Comparison of ENCODE assay signal across 13 cellular contexts in genomic region chr15:77991029-77991406, GRCh38.
DNase-seq lines count a peak whose midpoint lies in the region; ATAC-seq and TF ChIP-seq lines count a peak whose summit lies in the region.
"Had no signal": no experiment of that assay in that cellular context is flagged by ENCODE, and none has a peak within 500 bp of the region (broad histone marks: within the 10 kb centered on the region; RNA-seq: fewer than 3 reads in every experiment).

No MANE protein-coding gene starts in this region.

- H3K4me1 ChIP-seq in OCI-LY7 (ENCODE audit: insufficient read depth, low read length, poor library complexity, severe bottlenecking) (peaks cover 57% of the 10 kb centered on the region), left ventricle myocardium inferior (peaks cover 69% of the 10 kb centered on the region), skeletal muscle tissue (ENCODE audit: control insufficient read depth in 3 of 3, insufficient read depth in 3 of 3, low read length in 3 of 3) (peaks cover 41 to 73% (median 66%) of the 10 kb centered on the region in 3 donors)

- H3K9me2 ChIP-seq in OCI-LY7 (ENCODE audit: insufficient read depth, low read length), result no peaks in the 10 kb centered on the region

- H3K27me3 Mint-ChIP-seq in CD4-positive, alpha-beta T cell, result no peaks in the 10 kb centered on the region

- H4K20me1 ChIP-seq in OCI-LY7 (ENCODE audit: insufficient read depth, low read length), result no peaks in the 10 kb centered on the region

- H3K36me3 Mint-ChIP-seq in CD4-positive, alpha-beta T cell (ENCODE audit: low read depth), result peaks cover 22% of the 10 kb centered on the region

- no peaks in the 10 kb centered on the region for H3K9me3 ChIP-seq in CD4-positive, alpha-beta T cell (ENCODE audit: control insufficient read depth, low read length)
- H3K9me3 ChIP-seq in OCI-LY7 (ENCODE audit: low read length) (no peaks in the 10 kb centered on the region), left ventricle myocardium inferior (replicated peaks) (no peaks in the 10 kb centered on the region), skeletal muscle tissue (ENCODE audit: control insufficient read depth in 3 of 3, low read length in 3 of 3) (no peaks in the 10 kb centered on the region)
- H3K9me3 ChIP-seq: thyroid gland had no signal

- DNase-seq in CD4-positive, alpha-beta T cell, result no peak
- DNase-seq in OCI-LY7 (ENCODE audit: low spot score) (no peak), left ventricle myocardium inferior (no peak), kidney tubule cell (ENCODE audit: low spot score) (no peak), HEK293T (ENCODE audit: extremely low spot score) (no peak)
- DNase-seq: activated gamma-delta T cell, DMS79 treated with DMSO at 0.1 percent for 48 hours, NCI-H1930, thyroid gland had no signal

- H3K9ac ChIP-seq in skeletal muscle tissue (ENCODE audit: low read depth in 1 of 3, low read length in 3 of 3), result peak overlapping the region; percentile 20 to 81 (median 43)

- POLR2A ChIA-PET in CD4-positive, alpha-beta T cell (lab: Charles Lee), result interaction anchor here (1.2 kb wide), 1 partner anchor 82 kb away, joined by 3 read pairs; no protein-coding TSS in a partner anchor
- POLR2A ChIA-PET in OCI-LY7 (lab: Charles Lee) (no interaction called here), HEK293T (lab: Yijun Ruan, JAX) (no interaction called here)

- intact Hi-C loops in CD4-positive, alpha-beta T cell (cut with DNase I, micrococcal nuclease), result no loop called here
- intact Hi-C loops in OCI-LY7 (cut with micrococcal nuclease; ENCODE audit: unreplicated experiment), result no loop called here
- intact Hi-C loops in left ventricle myocardium inferior (cut with micrococcal nuclease), result no loop called here

- H2AFZ ChIP-seq in OCI-LY7 (ENCODE audit: low read length), result no peak overlapping the region

- no peak overlapping the region for H3K27ac ChIP-seq in CD4-positive, alpha-beta T cell (ENCODE audit: low read depth, low read length)
- H3K27ac ChIP-seq in OCI-LY7 (ENCODE audit: low read depth, low read length, poor library complexity, severe bottlenecking), result peak overlapping the region; percentile 59
- H3K27ac ChIP-seq in left ventricle myocardium inferior (replicated peaks), result peak overlapping the region; percentile 92
- H3K27ac ChIP-seq in skeletal muscle tissue (ENCODE audit: low read depth, low read length), result peak overlapping the region; percentile 95

- peaks cover 22% of the 10 kb centered on the region for H3K4me1 Mint-ChIP-seq in CD4-positive, alpha-beta T cell (ENCODE audit: low read depth)

- peak overlapping the region; percentile 87 for H3K27ac Mint-ChIP-seq in CD4-positive, alpha-beta T cell

- BruUV-seq in OCI-LY7 (replicated peaks; lab: Mats Ljungman, UMichigan), result no TSS peak

- peak overlapping the region; percentile 65 for H3K4me2 ChIP-seq in OCI-LY7 (ENCODE audit: low read length)

- H3K79me2 ChIP-seq in OCI-LY7 (ENCODE audit: insufficient read depth, low read depth, low read length), result no peaks in the 10 kb centered on the region

- no peak for ATAC-seq in CD4-positive, alpha-beta T cell (ENCODE audit: poor library complexity)
- ATAC-seq in HG03469 (IDR thresholded peaks at IDR 0.05; ENCODE audit: unreplicated experiment), result no peak
- ATAC-seq in HG03457 (IDR thresholded peaks at IDR 0.05; ENCODE audit: unreplicated experiment), result no peak

- no peaks in the 10 kb centered on the region for H3K9me3 Mint-ChIP-seq in CD4-positive, alpha-beta T cell
- H3K9me3 Mint-ChIP-seq: nephron had no signal

- H3K4me3 Mint-ChIP-seq in CD4-positive, alpha-beta T cell, result peak overlapping the region; percentile 66

- CTCF ChIA-PET in CD4-positive, alpha-beta T cell (lab: Charles Lee), result interaction anchor here (1.5 kb wide), 1 partner anchor 117 kb away, joined by 3 read pairs; no protein-coding TSS in a partner anchor
- CTCF ChIA-PET in OCI-LY7 (lab: Charles Lee; ENCODE audit: unreplicated experiment) (interaction anchor here (0.6 to 1.1 kb wide), 3 partner anchors 27 to 32 kb away, joined by 3 to 8 read pairs (median 3); no protein-coding TSS in a partner anchor), HEK293T (lab: Yijun Ruan, JAX) (interaction anchor here (0.6 kb wide), 1 partner anchor 341 kb away, joined by 3 read pairs; no protein-coding TSS in a partner anchor)

- TF ChIP-seq CTCF in CD4-positive, alpha-beta T cell (IDR thresholded peaks at IDR 0.05), result no peak
- TF ChIP-seq CTCF in OCI-LY7 (conservative IDR thresholded peaks at IDR 0.05; ENCODE audit: low read length), result no peak
- no peak for TF ChIP-seq CTCF in left ventricle myocardium inferior (IDR thresholded peaks at IDR 0.05; ENCODE audit: borderline replicate concordance)

- H3K4me3 ChIP-seq in OCI-LY7 (ENCODE audit: low read depth, low read length, poor library complexity, severe bottlenecking), result no peak overlapping the region
- H3K4me3 ChIP-seq in left ventricle myocardium inferior, result no peak overlapping the region
- H3K4me3 ChIP-seq in skeletal muscle tissue (ENCODE audit: low read length in 3 of 3), result no peak overlapping the region
- H3K4me3 ChIP-seq: thyroid gland had no signal

- no peaks in the 10 kb centered on the region for H3K27me3 ChIP-seq in CD4-positive, alpha-beta T cell (ENCODE audit: control insufficient read depth, insufficient read depth, low read length)
- no peaks in the 10 kb centered on the region for H3K27me3 ChIP-seq in left ventricle myocardium inferior (ENCODE audit: low read depth)
- no peaks in the 10 kb centered on the region for H3K27me3 ChIP-seq in skeletal muscle tissue (ENCODE audit: control insufficient read depth in 3 of 3, insufficient read depth in 3 of 3, low read length in 3 of 3)
- H3K27me3 ChIP-seq: thyroid gland had no signal

- H3K36me3 ChIP-seq in OCI-LY7 (ENCODE audit: insufficient read depth, low read length) (no peaks in the 10 kb centered on the region), left ventricle myocardium inferior (no peaks in the 10 kb centered on the region), skeletal muscle tissue (ENCODE audit: control insufficient read depth in 3 of 3, insufficient read depth in 3 of 3, low read length in 3 of 3) (no peaks in the 10 kb centered on the region)
- H3K36me3 ChIP-seq: thyroid gland had no signal

TF ChIP-seq in HEK293T, 16 proteins besides CTCF, POLR2A, EP300 and RAD21:
- TF ChIP-seq SP1 (IDR thresholded peaks at IDR 0.05) (no peak), BHLHE40 (IDR thresholded peaks at IDR 0.05; ENCODE audit: borderline replicate concordance) (no peak), ARNT (IDR thresholded peaks at IDR 0.05) (no peak)
TF ChIP-seq in HEK293T: peak in this region for 0.
